23 cellular contexts compared by ENCODE assay signal in genomic region chr5:35274839-35275509, GRCh38. TPM values are rescaled to one million over a fixed set of nuclear protein-coding genes. Genes with fewer than 3 reads are reported as not detected.
"Had no signal": no experiment of that assay in that cellular context is flagged by ENCODE, and none has a peak within 500 bp of the region (broad histone marks: within the 10 kb centered on the region; RNA-seq: fewer than 3 reads in every experiment).

No MANE protein-coding gene starts in this region.

- DNase-seq: activated CD4-positive, alpha-beta T cell treated with anti-CD3 and anti-CD28 coated beads for 36 hours; activated CD4-positive, CD25-positive, alpha-beta regulatory T cell; activated CD8-positive, alpha-beta memory T cell treated with anti-CD3 and anti-CD28 coated beads, Interleukin-2, amount 10 ng/mL, durations not matched to agents 7 days and 5 days; activated CD8-positive, alpha-beta T cell treated with anti-CD3 and anti-CD28 coated beads, Interleukin-2, amount 10 ng/mL, durations not matched to agents 7 days and 5 days; activated naive CD8-positive, alpha-beta T cell treated with anti-CD3 and anti-CD28 coated beads, Interleukin-2, amount 50 U/mL, for 24 hours; activated T-cell treated with anti-CD3 and anti-CD28 coated beads, Interleukin-2, amount 50 U/mL, for 48 hours; colonic mucosa; effector CD8-positive, alpha-beta T cell; erythroblast; hippocampal formation; left cardiac atrium; naive B cell; ovary; retina; sigmoid colon; small intestine; stimulated activated CD4-positive, alpha-beta T cell treated with anti-CD3 and anti-CD28 coated beads, Interleukin-1b, Interleukin-23, amount 100 ng/mL, for 48 hours; stimulated activated naive CD4-positive, alpha-beta T cell treated with Interleukin-2 at 50 U/mL for 16 hours; T-helper 1 cell; transverse colon had no signal

- H3K4me3 ChIP-seq: colonic mucosa, gastroesophageal sphincter, ovary, prostate gland, sigmoid colon, transverse colon had no signal

- H3K27ac ChIP-seq: colonic mucosa, gastroesophageal sphincter, ovary, prostate gland, sigmoid colon, transverse colon had no signal

- ATAC-seq: activated CD4-positive, alpha-beta T cell treated with anti-CD3 and anti-CD28 coated beads for 36 hours; activated CD8-positive, alpha-beta memory T cell treated with anti-CD3 and anti-CD28 coated beads, Interleukin-2, amount 10 ng/mL, durations not matched to agents 7 days and 5 days; activated CD8-positive, alpha-beta T cell treated with anti-CD3 and anti-CD28 coated beads, Interleukin-2, amount 10 ng/mL, durations not matched to agents 7 days and 5 days; activated naive CD8-positive, alpha-beta T cell treated with anti-CD3 and anti-CD28 coated beads, Interleukin-2, amount 50 U/mL, for 24 hours; gastroesophageal sphincter; left cardiac atrium had no signal

- H3K36me3 ChIP-seq: colonic mucosa, gastroesophageal sphincter, ovary, prostate gland, sigmoid colon, transverse colon had no signal

- H3K27me3 ChIP-seq: colonic mucosa, gastroesophageal sphincter, ovary, sigmoid colon, transverse colon had no signal

RNA-seq across cellular contexts. Expression of gene PRLR, which starts 44.7 kb away (rescaled TPM):
- total RNA-seq: activated CD8-positive, alpha-beta T cell treated with anti-CD3 and anti-CD28 coated beads, Interleukin-2, amount 10 ng/mL, durations not matched to agents 7 days and 5 days; activated T-helper 2 cell treated with anti-CD3 and anti-CD28 coated beads, Interferon-gamma antibody, Interleukin-2, Interleukin-4, amounts not matched to agents 10 μg/mL and 5 μg/mL and 100 μg/mL, durations not matched to agents 14 hours and 24 hours and 36 hours had no signal
